In the genomic region with DNA sequence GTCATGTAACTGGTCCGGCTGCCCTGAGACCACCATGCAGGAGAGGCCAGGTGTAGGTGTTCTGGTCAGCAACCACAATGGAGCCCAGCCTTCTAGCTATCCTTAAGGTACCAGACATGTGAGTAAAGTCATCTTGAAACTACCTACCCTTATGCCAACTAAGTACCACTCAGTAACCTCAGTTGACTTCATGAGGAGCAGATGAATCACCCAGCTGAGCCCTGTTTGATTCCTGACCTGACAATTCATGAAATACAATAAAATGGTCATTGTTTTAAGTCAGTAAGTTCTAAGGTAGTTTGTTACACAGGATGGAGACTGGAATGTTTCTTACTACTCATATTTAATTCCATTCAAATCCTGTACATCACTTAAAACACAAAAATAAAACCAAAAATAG, we compare ENCODE assay signal across 24 cellular contexts.
A peak's percentile ranks its signal among the peaks of the same experiment; 100 is the strongest.
DNase-seq lines count a peak whose midpoint lies in the region; ATAC-seq, FAIRE-seq and TF ChIP-seq lines count a peak whose summit lies in the region.
"Had no signal": no experiment of that assay in that cellular context is flagged by ENCODE, and none has a peak within 500 bp of the region (broad histone marks: within the 10 kb centered on the region; RNA-seq: fewer than 3 reads in every experiment).

No MANE protein-coding gene starts in this region.

- H3K9me3 Mint-ChIP-seq in activated naive CD8-positive, alpha-beta T cell treated with anti-CD3 and anti-CD28 coated beads, Interleukin-2, amount 50 U/mL, for 24 hours = peaks cover 16% of the 10 kb centered on the region

- no peak for TF ChIP-seq POLR2A in HepG2 (IDR thresholded peaks at IDR 0.05; ENCODE audit: insufficient read depth in 1 of 2, low read depth in 2 of 2, low read length in 2 of 2)
- no peak for TF ChIP-seq POLR2A in right lobe of liver (IDR thresholded peaks at IDR 0.05)
- TF ChIP-seq POLR2A in esophagus muscularis mucosa (IDR thresholded peaks at IDR 0.05; ENCODE audit: low read depth) = no peak

- no peaks in the 10 kb centered on the region for H3K4me1 Mint-ChIP-seq in activated naive CD8-positive, alpha-beta T cell treated with anti-CD3 and anti-CD28 coated beads, Interleukin-2, amount 50 U/mL, for 24 hours
- H3K4me1 Mint-ChIP-seq: B cell had no signal

- no peak for DNase-seq in HepG2 (ENCODE audit: low spot score)
- no peak for DNase-seq in right lobe of liver
- DNase-seq in HT1080 (ENCODE audit: low read depth) = peak; percentile 11
- peak; percentile 26 for DNase-seq in esophagus muscularis mucosa (ENCODE audit: extremely low spot score)
- no peak for DNase-seq in frontal cortex (ENCODE audit: low spot score in 2 of 2)
- no peak for DNase-seq in activated naive CD8-positive, alpha-beta T cell treated with anti-CD3 and anti-CD28 coated beads, Interleukin-2, amount 50 U/mL, for 24 hours
- DNase-seq: AML-193; CD4-positive, alpha-beta T cell; CD8-positive, alpha-beta T cell; DMS 273 treated with DMSO at 0.1 percent for 48 hours; DMS153; DMS53; DMS79; DND-41; EL; GDM1 had no signal

- H3K27ac ChIP-seq in HepG2 (ENCODE audit: extremely low read length, insufficient read depth, low read length) = no peak overlapping the region
- no peak overlapping the region for H3K27ac ChIP-seq in right lobe of liver
- no peak overlapping the region for H3K27ac ChIP-seq in esophagus muscularis mucosa (replicated peaks in 1 of 4)
- H3K27ac ChIP-seq: 22Rv1; A549; BLaER1 treated with 17β-estradiol and CSF1 and Interleukin-3, amounts not matched to agents 10 nM and 100 nM; C4-2B had no signal

- no peak overlapping the region for H2AFZ ChIP-seq in HepG2 (ENCODE audit: low read length)

- H4K20me1 ChIP-seq in HepG2 (ENCODE audit: insufficient read depth, low read length) = no peaks in the 10 kb centered on the region
- H4K20me1 ChIP-seq: BLaER1 treated with 17β-estradiol and CSF1 and Interleukin-3, amounts not matched to agents 10 nM and 100 nM had no signal

- 50% methylated on average over 1 of the region's 1 CpG for WGBS in HepG2 (ENCODE audit: low lambda C conversion rate)
- WGBS in right lobe of liver (ENCODE audit: insufficient coverage, low coverage, low lambda C conversion rate, missing lambda C conversion rate) = no CpG with 5 or more reads among the region's 1 CpG
- 100% methylated on average over 1 of the region's 1 CpG for WGBS in esophagus muscularis mucosa

- H3K27me3 ChIP-seq in HepG2 (ENCODE audit: control insufficient read depth in 1 of 2, insufficient read depth in 2 of 2, low read length in 2 of 2) (no peaks in the 10 kb centered on the region; a peak in 1 of 5 replicates), right lobe of liver (no peaks in the 10 kb centered on the region), esophagus muscularis mucosa (no peaks in the 10 kb centered on the region)
- H3K27me3 ChIP-seq: BLaER1 treated with 17β-estradiol and CSF1 and Interleukin-3, amounts not matched to agents 10 nM and 100 nM had no signal

- H3K9me3 ChIP-seq in HepG2 (ENCODE audit: low read length) = peaks cover 14% of the 10 kb centered on the region; the same call in 1 of the 2 replicates
- no peaks in the 10 kb centered on the region for H3K9me3 ChIP-seq in right lobe of liver
- H3K9me3 ChIP-seq in esophagus muscularis mucosa = peaks cover 0 to 15% (median 11%) of the 10 kb centered on the region in 4 donors
- H3K9me3 ChIP-seq: A549 had no signal

- H3K4me1 ChIP-seq in HepG2 (ENCODE audit: insufficient read depth, low read length) = no peaks in the 10 kb centered on the region
- H3K4me1 ChIP-seq in right lobe of liver = no peaks in the 10 kb centered on the region
- no peaks in the 10 kb centered on the region for H3K4me1 ChIP-seq in esophagus muscularis mucosa
- H3K4me1 ChIP-seq: A549 had no signal

- H3K36me3 Mint-ChIP-seq in activated naive CD8-positive, alpha-beta T cell treated with anti-CD3 and anti-CD28 coated beads, Interleukin-2, amount 50 U/mL, for 24 hours (ENCODE audit: low read depth) = no peaks in the 10 kb centered on the region
- H3K36me3 Mint-ChIP-seq: CD8-positive, alpha-beta T cell had no signal

- H3K9ac ChIP-seq in HepG2 (ENCODE audit: insufficient read depth, low read depth, low read length) = no peak overlapping the region
- H3K9ac ChIP-seq: BLaER1 treated with 17β-estradiol and CSF1 and Interleukin-3, amounts not matched to agents 10 nM and 100 nM had no signal

- TF ChIP-seq CTCF in HepG2 (CRISPR knock-in tag; IDR thresholded peaks at IDR 0.05) (no peak), right lobe of liver (IDR thresholded peaks at IDR 0.05) (no peak), esophagus muscularis mucosa (IDR thresholded peaks at IDR 0.05) (no peak)

- no peaks in the 10 kb centered on the region for H3K79me2 ChIP-seq in HepG2 (ENCODE audit: insufficient read depth, low read length)

- no peak for ATAC-seq in HepG2
- no peak for ATAC-seq in right lobe of liver
- no peak for ATAC-seq in activated naive CD8-positive, alpha-beta T cell treated with anti-CD3 and anti-CD28 coated beads, Interleukin-2, amount 50 U/mL, for 24 hours
- ATAC-seq: A549; CD8-positive, alpha-beta T cell; GM12878 had no signal

- H3K4me3 Mint-ChIP-seq in activated naive CD8-positive, alpha-beta T cell treated with anti-CD3 and anti-CD28 coated beads, Interleukin-2, amount 50 U/mL, for 24 hours = no peak overlapping the region
- H3K4me3 Mint-ChIP-seq: B cell; CD4-positive, alpha-beta T cell; CD8-positive, alpha-beta T cell had no signal

- H3K4me2 ChIP-seq in HepG2 (ENCODE audit: low read depth, low read length) = no peak overlapping the region
- H3K4me2 ChIP-seq: A549; BLaER1 treated with 17β-estradiol and CSF1 and Interleukin-3, amounts not matched to agents 10 nM and 100 nM had no signal

- BruUV-seq in HepG2 (replicated peaks; lab: Mats Ljungman, UMichigan) = no TSS peak

- peaks cover 8% of the 10 kb centered on the region for H3K27me3 Mint-ChIP-seq in activated naive CD8-positive, alpha-beta T cell treated with anti-CD3 and anti-CD28 coated beads, Interleukin-2, amount 50 U/mL, for 24 hours
- H3K27me3 Mint-ChIP-seq: CD4-positive, alpha-beta T cell had no signal

- no peak for TF ChIP-seq RAD21 in HepG2 (CRISPR knock-in tag; IDR thresholded peaks at IDR 0.05)

- no peak overlapping the region for H3K27ac Mint-ChIP-seq in activated naive CD8-positive, alpha-beta T cell treated with anti-CD3 and anti-CD28 coated beads, Interleukin-2, amount 50 U/mL, for 24 hours
- H3K27ac Mint-ChIP-seq: B cell; CD4-positive, alpha-beta T cell; CD8-positive, alpha-beta T cell had no signal

- H3K4me3 ChIP-seq in HepG2 (replicated peaks in 1 of 3; ENCODE audit: insufficient read depth in 1 of 3, low read depth in 2 of 3, low read length in 3 of 3) (no peak overlapping the region), right lobe of liver (no peak overlapping the region), esophagus muscularis mucosa (no peak overlapping the region)
- H3K4me3 ChIP-seq: A549; BLaER1 treated with 17β-estradiol and CSF1 and Interleukin-3, amounts not matched to agents 10 nM and 100 nM; GM12878 had no signal

- no peaks in the 10 kb centered on the region for H3K36me3 ChIP-seq in HepG2 (replicated peaks in 1 of 2; ENCODE audit: control insufficient read depth in 1 of 2, insufficient read depth in 2 of 2, low read length in 2 of 2)
- no peaks in the 10 kb centered on the region for H3K36me3 ChIP-seq in right lobe of liver
- no peaks in the 10 kb centered on the region for H3K36me3 ChIP-seq in esophagus muscularis mucosa
- H3K36me3 ChIP-seq: BLaER1 treated with 17β-estradiol and CSF1 and Interleukin-3, amounts not matched to agents 10 nM and 100 nM had no signal

- CTCF ChIA-PET in HepG2 (lab: Yijun Ruan, JAX; ENCODE audit: low intra/inter-chr PET ratio, low total read pairs) = no interaction called here

- no peak for FAIRE-seq in HepG2 (lab: Jason Lieb, UNC)
- no peak for FAIRE-seq in frontal cortex (lab: Jason Lieb, UNC)
- FAIRE-seq: A549, GM12878, GM12892, GM18507 had no signal

- in situ Hi-C loops in HepG2 (cut with HindIII; ENCODE audit: extremely low pct_ligation_motif_present, low pct_unique_long_range_greater_than_20kb) = no loop called here

- TF ChIP-seq EP300 in HepG2 (IDR thresholded peaks at IDR 0.05; ENCODE audit: low read depth in 2 of 2, low read length in 2 of 2) (no peak), HepG2 (CRISPR knock-in tag; IDR thresholded peaks at IDR 0.05; ENCODE audit: borderline replicate concordance) (no peak), esophagus muscularis mucosa (IDR thresholded peaks at IDR 0.05) (no peak)

- intact Hi-C loops in HepG2 (cut with micrococcal nuclease; ENCODE audit: unreplicated experiment) (no loop called here), right lobe of liver (cut with DNase I) (no loop called here), esophagus muscularis mucosa (cut with DNase I) (no loop called here)

- POLR2A ChIA-PET in HepG2 (lab: Yijun Ruan, JAX) = no interaction called here

TF ChIP-seq in HepG2, 621 proteins besides CTCF, POLR2A, EP300 and RAD21:
- TF ChIP-seq, protein P1, sequence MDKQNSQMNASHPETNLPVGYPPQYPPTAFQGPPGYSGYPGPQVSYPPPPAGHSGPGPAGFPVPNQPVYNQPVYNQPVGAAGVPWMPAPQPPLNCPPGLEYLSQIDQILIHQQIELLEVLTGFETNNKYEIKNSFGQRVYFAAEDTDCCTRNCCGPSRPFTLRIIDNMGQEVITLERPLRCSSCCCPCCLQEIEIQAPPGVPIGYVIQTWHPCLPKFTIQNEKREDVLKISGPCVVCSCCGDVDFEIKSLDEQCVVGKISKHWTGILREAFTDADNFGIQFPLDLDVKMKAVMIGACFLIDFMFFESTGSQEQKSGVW (CRISPR knock-in tag; IDR thresholded peaks at IDR 0.05; ENCODE audit: borderline replicate concordance) = no peak
- peak; percentile 95 for TF ChIP-seq ZNF331 (CRISPR knock-in tag; IDR thresholded peaks at IDR 0.05)
TF ChIP-seq in HepG2: peak in this region for 1.

Comparison
In these comparisons a context has a peak if more than half of its experiments do, and no peak if none do; other contexts are left out.
1. DNase-seq: peak in HT1080 (single experiment) and esophagus muscularis mucosa (single experiment); none in HepG2 (single experiment), right lobe of liver (0 of 3), frontal cortex (0 of 2) and activated naive CD8-positive, alpha-beta T cell treated with anti-CD3 and anti-CD28 coated beads, Interleukin-2, amount 50 U/mL, for 24 hours (single experiment).